In genomic region chr19:46788101-46788967, GRCh38 we compare ENCODE assay signal across 8 cellular contexts. TPM values are rescaled to one million over a fixed set of nuclear protein-coding genes. Genes with fewer than 3 reads are reported as not detected.
DNase-seq lines count a peak whose midpoint lies in the region; ATAC-seq, FAIRE-seq and TF ChIP-seq lines count a peak whose summit lies in the region.

TSS of gene SLC1A5 (minus strand) at chr19:46788594. CDS start at chr19:46787965, 629 bp downstream.

- peaks cover 29 to 50% of the 10 kb centered on the region in 2 experiments for H3K79me2 ChIP-seq in H1 (ENCODE audit: control insufficient read depth in 1 of 2, insufficient read depth in 2 of 2, low read length in 2 of 2)
- H3K79me2 ChIP-seq in mesendoderm (ENCODE audit: control insufficient read depth, insufficient read depth, low read length) = peaks cover 48% of the 10 kb centered on the region

- TF ChIP-seq POLR2A in H1 (IDR thresholded peaks at IDR 0.05; ENCODE audit: control extremely low read depth in 1 of 2, low read depth in 2 of 2, low read length in 2 of 2) = peak; percentile 99

- H2BK20ac ChIP-seq in H1 (ENCODE audit: low read length) = 0 out of 2 replicates have a peak within 1 kb of the TSS, but pooled peaks have one; percentile 43

- ATAC-seq in GM21360 (IDR thresholded peaks at IDR 0.05; ENCODE audit: unreplicated experiment) = peak; percentile 67

- H3K23ac ChIP-seq in H1 (ENCODE audit: insufficient read length) (no peak within 1 kb of the TSS), mesendoderm (ENCODE audit: low read length) (peak within 1 kb of the TSS; percentile 99)

- CTCF ChIA-PET in activated CD8-positive, alpha-beta memory T cell treated with anti-CD3 and anti-CD28 coated beads for 36 hours (lab: Charles Lee) = interaction anchor here (0.5 to 1.6 kb wide), 6 partner anchors 13 to 246 kb away, joined by 3 to 6 read pairs (median 3); no protein-coding TSS in a partner anchor
- CTCF ChIA-PET in H1 (lab: Charles Lee; ENCODE audit: partially characterized antibody) = interaction anchor here (1.4 to 2.4 kb wide), 4 partner anchors 21 to 202 kb away, joined by 5 to 8 read pairs (median 7); no protein-coding TSS in a partner anchor

- DNase-seq in CMK (ENCODE audit: low read depth) (peak; percentile 99), NOMO-1 treated with dmso at 0.1 percent for 144 hours (lab: John Stamatoyannopoulos, UW; ENCODE audit: unreplicated experiment) (peak; percentile 93), H1 (ENCODE audit: low read depth in 1 of 2, low spot score in 2 of 2) (peak; percentile 95 to 99), mesendoderm (peak; percentile 99)
- DNase-seq in stimulated activated CD8-positive, alpha-beta memory T cell treated with anti-CD3 and anti-CD28 coated beads, Interleukin-12 subunit alpha, Interleukin-12 subunit beta, amount 100 ng/mL, for 4 hours (ENCODE audit: low read depth) = peak; percentile 95

- POLR2A ChIA-PET in activated CD8-positive, alpha-beta memory T cell treated with anti-CD3 and anti-CD28 coated beads for 36 hours (lab: Charles Lee) = interaction anchor here (0.5 to 1.5 kb wide), 11 partner anchors 18 to 772 kb away, joined by 3 to 11 read pairs (median 4); partner anchors contain the start of genes AP2S1, DACT3 and ZC3H4
- POLR2A ChIA-PET in H1 (lab: Charles Lee; ENCODE audit: partially characterized antibody) = interaction anchor here (0.6 to 18.4 kb wide), 42 partner anchors 9 to 369 kb away, joined by 3 to 333 read pairs (median 6); partner anchors contain the start of genes AP2S1, ARHGAP35 and DACT3

- H3K23me2 ChIP-seq in H1 (ENCODE audit: low read depth, low read length) = peaks cover 15% of the 10 kb centered on the region

- H3K4me2 ChIP-seq in H1 (ENCODE audit: insufficient read depth in 1 of 2, low read depth in 2 of 2, low read length in 2 of 2) (peak within 1 kb of the TSS; percentile 87 to 98), mesendoderm (ENCODE audit: low read length) (peak within 1 kb of the TSS; percentile 82)

- peaks cover 8 to 23% of the 10 kb centered on the region in 2 experiments for H4K20me1 ChIP-seq in H1 (replicated peaks in 1 of 2; ENCODE audit: control insufficient read depth in 1 of 2, insufficient read depth in 2 of 2, low read length in 2 of 2)

- H3K9ac ChIP-seq in HUES48 (ENCODE audit: low read depth, low read length) = peak within 1 kb of the TSS; percentile 92
- peak within 1 kb of the TSS; percentile 82 to 93 (median 86) for H3K9ac ChIP-seq in H1 (replicated peaks in 1 of 4; ENCODE audit: extremely low read depth in 1 of 4, low read depth in 3 of 4, low read length in 3 of 4)
- H3K9ac ChIP-seq in mesendoderm (ENCODE audit: low read length) = peak within 1 kb of the TSS; percentile 99

- no peak within 1 kb of the TSS; the same call in 1 of the 2 replicates for H2AFZ ChIP-seq in H1 (ENCODE audit: low read length)

- peak within 1 kb of the TSS; percentile 95 for H3K18ac ChIP-seq in H1 (ENCODE audit: extremely low read depth, low read length)
- H3K18ac ChIP-seq in mesendoderm (ENCODE audit: low read length) = peak within 1 kb of the TSS; percentile 77

- no peak for TF ChIP-seq EP300 in H1 (IDR thresholded peaks at IDR 0.05; ENCODE audit: borderline replicate concordance in 1 of 2, low read depth in 2 of 2, low read length in 2 of 2)

- H2BK15ac ChIP-seq in H1 (ENCODE audit: low read length) = peak within 1 kb of the TSS; percentile 90; the same call in 1 of the 2 replicates
- H2BK15ac ChIP-seq in mesendoderm (replicated peaks; ENCODE audit: low read depth) = no peak within 1 kb of the TSS

- no peak within 1 kb of the TSS; the same call in none of the 2 replicates for H4K8ac ChIP-seq in H1 (ENCODE audit: extremely low read depth, insufficient read depth, low read length)
- no peak within 1 kb of the TSS for H4K8ac ChIP-seq in mesendoderm (ENCODE audit: low read depth, low read length)

- peak within 1 kb of the TSS; percentile 53 for H3K4ac ChIP-seq in H1 (replicated peaks; ENCODE audit: insufficient read length, low read depth, low read length)
- peak within 1 kb of the TSS; percentile 89 for H3K4ac ChIP-seq in mesendoderm (ENCODE audit: low read depth, low read length)

- H3K56ac ChIP-seq in H1 (replicated peaks; ENCODE audit: insufficient read length, low read depth, low read length) (peak within 1 kb of the TSS; percentile 67), mesendoderm (ENCODE audit: low read length) (peak within 1 kb of the TSS; percentile 97)

- H2AK5ac ChIP-seq in H1 (ENCODE audit: low read depth, low read length) = no peak within 1 kb of the TSS; the same call in 1 of the 2 replicates
- peak within 1 kb of the TSS; percentile 45 for H2AK5ac ChIP-seq in mesendoderm (ENCODE audit: low read length)

- 3% methylated on average over 51 of the region's 52 CpGs; no CpG with 5 or more reads in 1 of the 2 experiments for WGBS in H1 (ENCODE audit: extremely low coverage in 1 of 2, insufficient coverage in 1 of 2, insufficient read length in 1 of 2, insufficient replicate concordance in 2 of 2, low coverage in 1 of 2, low lambda C conversion rate in 2 of 2, missing lambda C conversion rate in 1 of 2), 2 experiments
- whole genome bisulfite sequencing in mesendoderm (ENCODE audit: extremely low coverage, insufficient coverage, low lambda C conversion rate) = no CpG with 5 or more reads among the region's 52 CpGs

- H3K4me1 ChIP-seq in HUES48 (ENCODE audit: control insufficient read depth, insufficient read depth, low read length) (peaks cover 13% of the 10 kb centered on the region), H1 (replicated peaks in 1 of 4; ENCODE audit: control insufficient read depth in 3 of 4, insufficient read depth in 4 of 4, low read length in 3 of 4) (peaks cover 6 to 18% (median 10%) of the 10 kb centered on the region in 4 experiments; a peak in 6 of 7 replicates), mesendoderm (ENCODE audit: control insufficient read depth, low read depth, low read length) (peaks cover 3% of the 10 kb centered on the region)

- no peaks in the 10 kb centered on the region for H3K27me3 ChIP-seq in HUES48 (ENCODE audit: control insufficient read depth, insufficient read depth, low read length)
- H3K27me3 ChIP-seq in H1 (replicated peaks in 1 of 4; ENCODE audit: control insufficient read depth in 3 of 4, extremely low read depth in 1 of 4, insufficient read depth in 3 of 4, low read length in 3 of 4) = no peaks in the 10 kb centered on the region; a peak in 1 of 7 replicates
- H3K27me3 ChIP-seq in mesendoderm (ENCODE audit: insufficient read depth, low read length, poor library complexity) = no peaks in the 10 kb centered on the region

- H3K36me3 ChIP-seq in HUES48 (ENCODE audit: control insufficient read depth, insufficient read depth, low read length) (peaks cover 22% of the 10 kb centered on the region), H1 (ENCODE audit: control insufficient read depth in 2 of 4, insufficient read depth in 4 of 4, low read length in 3 of 4) (peaks cover 4 to 23% (median 11%) of the 10 kb centered on the region in 4 experiments; a peak in 7 of 8 replicates), mesendoderm (ENCODE audit: control insufficient read depth, insufficient read depth, low read length) (peaks cover 1% of the 10 kb centered on the region)

- H3K4me3 ChIP-seq in HUES48 (ENCODE audit: low read depth, low read length) (peak within 1 kb of the TSS; percentile 80), H1 (ENCODE audit: extremely low read depth in 1 of 4, insufficient read depth in 2 of 4, low read depth in 3 of 4, low read length in 4 of 4) (peak within 1 kb of the TSS; percentile 78 to 96 (median 90)), mesendoderm (ENCODE audit: low read length) (peak within 1 kb of the TSS; percentile 99)

- H2BK12ac ChIP-seq in H1 (ENCODE audit: low read depth, low read length) = peak within 1 kb of the TSS; percentile 75

- H3K79me1 ChIP-seq in H1 (ENCODE audit: low read depth, low read length) = peaks cover 2% of the 10 kb centered on the region; the same call in 1 of the 2 replicates
- H3K79me1 ChIP-seq in mesendoderm (ENCODE audit: low read length) = peaks cover 2% of the 10 kb centered on the region

- H3K9me3 ChIP-seq in HUES48 (ENCODE audit: control insufficient read depth, insufficient read depth, low read length) (no peaks in the 10 kb centered on the region), H1 (ENCODE audit: insufficient read depth in 2 of 2, low read depth in 1 of 2, low read length in 1 of 2) (no peaks in the 10 kb centered on the region)

- FAIRE-seq in H1 (lab: Jason Lieb, UNC) = no peak

- H2BK5ac ChIP-seq in H1 (ENCODE audit: low read depth, low read length) (peak within 1 kb of the TSS; percentile 62), mesendoderm (ENCODE audit: low read length) (peak within 1 kb of the TSS; percentile 67)

- H3K14ac ChIP-seq in H1 (ENCODE audit: insufficient read length) = no peak within 1 kb of the TSS

- peak within 1 kb of the TSS; percentile 57 for H4K91ac ChIP-seq in H1 (replicated peaks; ENCODE audit: insufficient read length, low read length)

- H3K27ac ChIP-seq in HUES48 (ENCODE audit: low read depth, low read length) (peak within 1 kb of the TSS; percentile 91), H1 (ENCODE audit: low read depth, low read length) (peak within 1 kb of the TSS; percentile 77; the same call in 1 of the 2 replicates), mesendoderm (ENCODE audit: low read depth, low read length) (peak within 1 kb of the TSS; percentile 86)

- H4K5ac ChIP-seq in H1 (ENCODE audit: insufficient read length, low read depth, low read length) (peak within 1 kb of the TSS; percentile 47), mesendoderm (ENCODE audit: low read length) (no peak within 1 kb of the TSS)

- H2BK120ac ChIP-seq in H1 (replicated peaks; ENCODE audit: low read depth, low read length) = peak within 1 kb of the TSS; percentile 64
- H2BK120ac ChIP-seq in mesendoderm (ENCODE audit: low read depth, low read length) = no peak within 1 kb of the TSS

- no peak for TF ChIP-seq CTCF in H1 (IDR thresholded peaks at IDR 0.05; ENCODE audit: control extremely low read depth in 1 of 3, insufficient read depth in 1 of 3, low read depth in 1 of 3, low read length in 3 of 3)

- no peak; a peak in 1 of 4 replicates for TF ChIP-seq RAD21 in H1 (IDR thresholded peaks at IDR 0.05 in 1 of 2, conservative IDR thresholded peaks at IDR 0.05 in 1 of 2; ENCODE audit: low read depth in 2 of 2, low read length in 2 of 2)

TF ChIP-seq in H1, 55 proteins besides CTCF, POLR2A, EP300 and RAD21 (continues in another document):
- TF ChIP-seq KDM4A (IDR thresholded peaks at IDR 0.05; ENCODE audit: low read depth, low read length, severe bottlenecking) = peak; percentile 14

RNA-seq across cellular contexts. Expression of gene SLC1A5, which starts in this region (rescaled TPM):
- 100 to 1,000 TPM; 438 to 447 TPM for total RNA-seq in activated CD8-positive, alpha-beta memory T cell treated with anti-CD3 and anti-CD28 coated beads for 36 hours
- total RNA-seq in H1 (2021; fragmentation: NEBNext Ultra II Directional; extraction: Animal tissue kit (Norgen Biotek cat#: 25700)) = 290 and 291 TPM in 2 replicates
- polyA plus RNA-seq in H1 (2011; rRNA removed) = 351 and 475 TPM in 2 replicates
- 305 TPM for polyA plus RNA-seq in H1 (2011; cell fraction: cytosol; rRNA removed)
- 293 TPM for polyA plus RNA-seq in H1 (2011; cell fraction: nucleus; rRNA removed)
- polyA plus RNA-seq in H1 (2012, experiment 1 of 2) = 192 to 294 TPM (median 290 TPM) in 4 replicates
- 364 TPM for polyA plus RNA-seq in H1 (2012, experiment 2 of 2)
- polyA plus RNA-seq in H1 (2013, experiment 1 of 2) = 328 TPM
- 322 TPM for polyA plus RNA-seq in H1 (2013, experiment 2 of 2)
- 271 and 323 TPM in 2 replicates for polyA minus RNA-seq in H1 (2011; rRNA and poly(A)+ RNA removed)
- polyA minus RNA-seq in H1 (2011; cell fraction: cytosol; rRNA and poly(A)+ RNA removed) = 153 TPM
- 89.0 TPM for polyA minus RNA-seq in H1 (2011; cell fraction: nucleus; rRNA and poly(A)+ RNA removed)
- 198 TPM for polyA plus RNA-seq in mesendoderm (2013, experiment 1 of 2)
- polyA plus RNA-seq in mesendoderm (2013, experiment 2 of 2) = 198 TPM

Comparison
In these comparisons a context has a peak if more than half of its experiments do, and no peak if none do; other contexts are left out.
1. Peak in every context shown above with its lines: DNase-seq, ATAC-seq, H3K4me3 ChIP-seq and H3K27ac ChIP-seq.